Comparison of ENCODE assay signal across 19 cellular contexts in genomic region chr5:138849882-138850281, GRCh38. TPM values are rescaled to one million over a fixed set of nuclear protein-coding genes. Genes with fewer than 3 reads are reported as not detected.
A peak's percentile ranks its signal among the peaks of the same experiment; 100 is the strongest.
DNase-seq lines count a peak whose midpoint lies in the region; ATAC-seq, FAIRE-seq and TF ChIP-seq lines count a peak whose summit lies in the region.
"Had no signal": no experiment of that assay in that cellular context is flagged by ENCODE, and none has a peak within 500 bp of the region (broad histone marks: within the 10 kb centered on the region; RNA-seq: fewer than 3 reads in every experiment).

No MANE protein-coding gene starts in this region.

- CTCF ChIA-PET in HepG2 (lab: Yijun Ruan, JAX; ENCODE audit: low intra/inter-chr PET ratio, low total read pairs), result no interaction called here

- H3K4me3 Mint-ChIP-seq in osteocyte (ENCODE audit: unreplicated experiment), result no peak overlapping the region
- H3K4me3 Mint-ChIP-seq: B cell, CD14-positive monocyte had no signal

- peaks cover 20% of the 10 kb centered on the region; the same call in 1 of the 2 replicates for H4K20me1 ChIP-seq in HepG2 (ENCODE audit: insufficient read depth, low read length)

- WGBS in HepG2 (ENCODE audit: low lambda C conversion rate), result 98% methylated on average over 1 of the region's 1 CpG
- WGBS in right lobe of liver (ENCODE audit: insufficient coverage, low coverage, low lambda C conversion rate, missing lambda C conversion rate), result 50% methylated on average over 1 of the region's 1 CpG
- WGBS in psoas muscle, 3 donors, result 82 to 85% (median 83%) methylated on average over 1 of the region's 1 CpG

- H3K27me3 ChIP-seq in HepG2 (ENCODE audit: control insufficient read depth in 1 of 2, insufficient read depth in 2 of 2, low read length in 2 of 2) (no peaks in the 10 kb centered on the region), right lobe of liver (no peaks in the 10 kb centered on the region), psoas muscle (ENCODE audit: insufficient read depth in 3 of 3, low read length in 2 of 3) (no peaks in the 10 kb centered on the region)

- H3K36me3 ChIP-seq in HepG2 (replicated peaks in 1 of 2; ENCODE audit: control insufficient read depth in 1 of 2, insufficient read depth in 2 of 2, low read length in 2 of 2), result peaks cover 0 to 4% of the 10 kb centered on the region in 2 experiments; a peak in 1 of 5 replicates
- H3K36me3 ChIP-seq in right lobe of liver, result no peaks in the 10 kb centered on the region
- no peaks in the 10 kb centered on the region for H3K36me3 ChIP-seq in psoas muscle (ENCODE audit: insufficient read depth in 1 of 2, low read depth in 1 of 2)

- no TSS peak for BruUV-seq in HepG2 (replicated peaks; lab: Mats Ljungman, UMichigan)

- intact Hi-C loops in HepG2 (cut with micrococcal nuclease; ENCODE audit: unreplicated experiment), result no loop called here
- intact Hi-C loops in right lobe of liver (cut with DNase I), result no loop called here
- intact Hi-C loops in psoas muscle (cut with DNase I), result no loop called here

- H3K4me1 ChIP-seq in HepG2 (ENCODE audit: insufficient read depth, low read length), result no peaks in the 10 kb centered on the region
- H3K4me1 ChIP-seq in right lobe of liver, result peaks cover 0 to 4% (median 0%) of the 10 kb centered on the region in 4 donors
- peaks cover 16% of the 10 kb centered on the region for H3K4me1 ChIP-seq in psoas muscle

- H3K4me2 ChIP-seq in HepG2 (ENCODE audit: low read depth, low read length), result no peak overlapping the region

- peaks cover 40% of the 10 kb centered on the region for H3K4me1 Mint-ChIP-seq in osteocyte (ENCODE audit: unreplicated experiment)

- ATAC-seq in HepG2, result no peak
- ATAC-seq in right lobe of liver, result no peak
- no peak for ATAC-seq in psoas muscle
- ATAC-seq: Panc1 had no signal

- TF ChIP-seq EP300 in HepG2 (IDR thresholded peaks at IDR 0.05; ENCODE audit: low read depth in 2 of 2, low read length in 2 of 2) (no peak), HepG2 (CRISPR knock-in tag; IDR thresholded peaks at IDR 0.05; ENCODE audit: borderline replicate concordance) (no peak)

- H3K79me2 ChIP-seq in HepG2 (ENCODE audit: insufficient read depth, low read length), result peaks cover 15% of the 10 kb centered on the region

- in situ Hi-C loops in HepG2 (cut with HindIII; ENCODE audit: extremely low pct_ligation_motif_present, low pct_unique_long_range_greater_than_20kb), result no loop called here

- FAIRE-seq in HepG2 (lab: Jason Lieb, UNC), result no peak
- FAIRE-seq: A204.1, GM19239 had no signal

- H2AFZ ChIP-seq in HepG2 (ENCODE audit: low read length), result no peak overlapping the region

- no peak for TF ChIP-seq RAD21 in HepG2 (CRISPR knock-in tag; IDR thresholded peaks at IDR 0.05)

- H3K9me3 Mint-ChIP-seq in osteocyte (ENCODE audit: unreplicated experiment), result no peaks in the 10 kb centered on the region

- H3K9ac ChIP-seq in HepG2 (ENCODE audit: insufficient read depth, low read depth, low read length), result no peak overlapping the region

- no peaks in the 10 kb centered on the region for H3K9me3 ChIP-seq in HepG2 (ENCODE audit: low read length)
- H3K9me3 ChIP-seq in right lobe of liver, result no peaks in the 10 kb centered on the region
- no peaks in the 10 kb centered on the region for H3K9me3 ChIP-seq in psoas muscle

- H3K27me3 Mint-ChIP-seq in osteocyte (ENCODE audit: unreplicated experiment), result no peaks in the 10 kb centered on the region
- H3K27me3 Mint-ChIP-seq: B cell had no signal

- no peak overlapping the region for H3K4me3 ChIP-seq in HepG2 (replicated peaks in 1 of 3; ENCODE audit: insufficient read depth in 1 of 3, low read depth in 2 of 3, low read length in 3 of 3)
- H3K4me3 ChIP-seq in right lobe of liver, result no peak overlapping the region
- no peak overlapping the region for H3K4me3 ChIP-seq in psoas muscle

- peak overlapping the region; percentile 2 for H3K27ac Mint-ChIP-seq in osteocyte (ENCODE audit: unreplicated experiment)
- H3K27ac Mint-ChIP-seq: B cell, CD14-positive monocyte had no signal

- TF ChIP-seq CTCF in HepG2 (CRISPR knock-in tag; IDR thresholded peaks at IDR 0.05) (no peak), right lobe of liver (IDR thresholded peaks at IDR 0.05) (no peak), VCaP (conservative IDR thresholded peaks at IDR 0.05) (no peak), osteocyte (IDR thresholded peaks at IDR 0.05) (no peak), GM20000 (IDR thresholded peaks at IDR 0.05; ENCODE audit: extremely low read depth, missing control alignments) (no peak), psoas muscle (IDR thresholded peaks at IDR 0.05) (no peak)

- POLR2A ChIA-PET in HepG2 (lab: Yijun Ruan, JAX), result no interaction called here

- TF ChIP-seq POLR2A in HepG2 (IDR thresholded peaks at IDR 0.05; ENCODE audit: insufficient read depth in 1 of 2, low read depth in 2 of 2, low read length in 2 of 2) (no peak), right lobe of liver (IDR thresholded peaks at IDR 0.05) (no peak)

- no peak overlapping the region for H3K27ac ChIP-seq in HepG2 (ENCODE audit: extremely low read length, insufficient read depth, low read length)
- H3K27ac ChIP-seq in right lobe of liver, result no peak overlapping the region
- H3K27ac ChIP-seq in VCaP, result peak overlapping the region; percentile 53
- H3K27ac ChIP-seq in psoas muscle, result no peak overlapping the region

- no peak for DNase-seq in HepG2 (ENCODE audit: low spot score)
- no peak for DNase-seq in right lobe of liver
- DNase-seq in osteocyte (ENCODE audit: extremely low spot score, unreplicated experiment), result no peak
- DNase-seq in GM20000 (ENCODE audit: low spot score), result no peak
- no peak for DNase-seq in NCI-H526 treated with DMSO at 0.1 percent for 48 hours (lab: John Stamatoyannopoulos, UW)
- DNase-seq in psoas muscle, result no peak
- DNase-seq in stimulated activated naive CD4-positive, alpha-beta T cell (lab: John Stamatoyannopoulos, UW), result no peak
- DNase-seq: H7, KG1, NCI-H1105, NCI-H146, NCI-H2029, NCI-H2227 treated with DMSO at 0.1 percent for 48 hours had no signal

- no peaks in the 10 kb centered on the region for H3K36me3 Mint-ChIP-seq in osteocyte (ENCODE audit: unreplicated experiment)

TF ChIP-seq in HepG2, 621 proteins besides CTCF, POLR2A, EP300 and RAD21:
- TF ChIP-seq ZNF329 (CRISPR knock-in tag; IDR thresholded peaks at IDR 0.05; ENCODE audit: low read depth), result no peak
- no peak for TF ChIP-seq ZNF615 (CRISPR knock-in tag; IDR thresholded peaks at IDR 0.05; ENCODE audit: borderline replicate concordance)
- peak; percentile 80 for TF ChIP-seq MAFF (IDR thresholded peaks at IDR 0.05; ENCODE audit: low read depth, low read length)
- peak; percentile 55 to 85; a peak in 3 of 4 replicates for TF ChIP-seq MAFK (conservative IDR thresholded peaks at IDR 0.05 in 1 of 2, IDR thresholded peaks at IDR 0.05 in 1 of 2; ENCODE audit: low read length in 2 of 2)
TF ChIP-seq in HepG2: peak in this region for 2.

RNA-seq across cellular contexts. Expression of gene LRRTM2, which starts 25.3 kb away (rescaled TPM):
- total RNA-seq in HepG2 (2016; rRNA removed; fragmentation: Illumina TruSeq; extraction: Trizol), result not detected in 2 replicates
- total RNA-seq in HepG2 (2016; cell fraction: cytosol; rRNA removed; fragmentation: Illumina TruSeq; extraction: Trizol; ENCODE audit: low read depth), result not detected in 2 replicates
- total RNA-seq in HepG2 (2016; cell fraction: insoluble cytoplasmic fraction; rRNA removed; fragmentation: Illumina TruSeq; extraction: Trizol), result not detected in 2 replicates
- total RNA-seq in HepG2 (2016; cell fraction: membrane; rRNA removed; fragmentation: Illumina TruSeq; extraction: Trizol), result not detected in 2 replicates
- total RNA-seq in HepG2 (2016; cell fraction: nucleus; rRNA removed; fragmentation: Illumina TruSeq; extraction: Trizol), result not detected in 2 replicates
- polyA plus RNA-seq in HepG2 (2011; rRNA removed), result not detected in 2 replicates
- not detected in 2 replicates for polyA plus RNA-seq in HepG2 (2011; cell fraction: cytosol; rRNA removed)
- not detected in 2 replicates for polyA plus RNA-seq in HepG2 (2011; cell fraction: nucleus; rRNA removed)
- 0.03 and 0.08 TPM in 2 replicates for polyA plus RNA-seq in HepG2 (2012)
- polyA plus RNA-seq in HepG2 (2016; cell fraction: cytosol; fragmentation: Illumina TruSeq; extraction: Trizol; ENCODE audit: low read depth), result not detected in 2 replicates
- polyA plus RNA-seq in HepG2 (2016; cell fraction: insoluble cytoplasmic fraction; fragmentation: Illumina TruSeq; extraction: Trizol; ENCODE audit: low read depth), result not detected in 2 replicates
- polyA plus RNA-seq in HepG2 (2016; cell fraction: membrane; fragmentation: Illumina TruSeq; extraction: Trizol; ENCODE audit: low read depth), result not detected in 2 replicates
- polyA plus RNA-seq in HepG2 (2016; cell fraction: nucleus; fragmentation: Illumina TruSeq; extraction: Trizol; ENCODE audit: insufficient read depth, low read depth), result not detected in 2 replicates
- not detected in 2 replicates for polyA minus RNA-seq in HepG2 (2011; rRNA and poly(A)+ RNA removed; ENCODE audit: low replicate concordance)
- not detected in 2 replicates for polyA minus RNA-seq in HepG2 (2011; cell fraction: cytosol; rRNA and poly(A)+ RNA removed)
- polyA minus RNA-seq in HepG2 (2011; cell fraction: nucleus; rRNA and poly(A)+ RNA removed), result not detected in 2 replicates
- under 1 TPM in 5 of 6 experiments, not detected in 1; 0.06 to 0.53 (median 0.17) TPM for total RNA-seq in right lobe of liver
- total RNA-seq in osteocyte, result not detected in 2 replicates
- under 1 TPM in 3 of 4 donors, not detected in 1; 0.19 to 0.28 (median 0.22) TPM for total RNA-seq in psoas muscle
- polyA plus RNA-seq in psoas muscle, result under 1 TPM; 0.03 to 0.21 (median 0.14) TPM
- total RNA-seq: B cell, H7 had no signal
